Comparison of ENCODE assay signal across 9 cellular contexts in genomic region chr16:89171216-89172170, GRCh38. TPM values are rescaled to one million over a fixed set of nuclear protein-coding genes. Genes with fewer than 3 reads are reported as not detected.
DNase-seq lines count a peak whose midpoint lies in the region; ATAC-seq and TF ChIP-seq lines count a peak whose summit lies in the region.
"Had no signal": no experiment of that assay in that cellular context is flagged by ENCODE, and none has a peak within 500 bp of the region (broad histone marks: within the 10 kb centered on the region; RNA-seq: fewer than 3 reads in every experiment).

A gene with protein sequence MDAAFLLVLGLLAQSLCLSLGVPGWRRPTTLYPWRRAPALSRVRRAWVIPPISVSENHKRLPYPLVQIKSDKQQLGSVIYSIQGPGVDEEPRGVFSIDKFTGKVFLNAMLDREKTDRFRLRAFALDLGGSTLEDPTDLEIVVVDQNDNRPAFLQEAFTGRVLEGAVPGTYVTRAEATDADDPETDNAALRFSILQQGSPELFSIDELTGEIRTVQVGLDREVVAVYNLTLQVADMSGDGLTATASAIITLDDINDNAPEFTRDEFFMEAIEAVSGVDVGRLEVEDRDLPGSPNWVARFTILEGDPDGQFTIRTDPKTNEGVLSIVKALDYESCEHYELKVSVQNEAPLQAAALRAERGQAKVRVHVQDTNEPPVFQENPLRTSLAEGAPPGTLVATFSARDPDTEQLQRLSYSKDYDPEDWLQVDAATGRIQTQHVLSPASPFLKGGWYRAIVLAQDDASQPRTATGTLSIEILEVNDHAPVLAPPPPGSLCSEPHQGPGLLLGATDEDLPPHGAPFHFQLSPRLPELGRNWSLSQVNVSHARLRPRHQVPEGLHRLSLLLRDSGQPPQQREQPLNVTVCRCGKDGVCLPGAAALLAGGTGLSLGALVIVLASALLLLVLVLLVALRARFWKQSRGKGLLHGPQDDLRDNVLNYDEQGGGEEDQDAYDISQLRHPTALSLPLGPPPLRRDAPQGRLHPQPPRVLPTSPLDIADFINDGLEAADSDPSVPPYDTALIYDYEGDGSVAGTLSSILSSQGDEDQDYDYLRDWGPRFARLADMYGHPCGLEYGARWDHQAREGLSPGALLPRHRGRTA (plus strand): TSS chr16:89171748. CDS start chr16:89171832, 84 bp downstream.

- TF ChIP-seq RAD21 in Ishikawa (IDR thresholded peaks at IDR 0.05; ENCODE audit: low read depth), result no peak

- H3K36me3 ChIP-seq in esophagus muscularis mucosa, result no peaks in the 10 kb centered on the region

- peaks cover 5% of the 10 kb centered on the region for H3K27me3 Mint-ChIP-seq in activated T-cell treated with anti-CD3 and anti-CD28 coated beads, Interleukin-2, amount 50 U/mL, for 24 hours
- H3K27me3 Mint-ChIP-seq in naive B cell, result peaks cover 0 to 19% (median 0%) of the 10 kb centered on the region in 3 donors

- no peaks in the 10 kb centered on the region for H3K36me3 Mint-ChIP-seq in activated T-cell treated with anti-CD3 and anti-CD28 coated beads, Interleukin-2, amount 50 U/mL, for 24 hours (ENCODE audit: low read depth)
- H3K36me3 Mint-ChIP-seq in naive B cell, result no peaks in the 10 kb centered on the region

- 12% methylated on average over 5 of the region's 74 CpGs for WGBS in esophagus muscularis mucosa

- H3K27me3 ChIP-seq in esophagus muscularis mucosa, result peaks cover 13 to 94% (median 51%) of the 10 kb centered on the region in 4 donors

- no peak for TF ChIP-seq CTCF in esophagus muscularis mucosa (IDR thresholded peaks at IDR 0.05)

- H3K27ac Mint-ChIP-seq in activated T-cell treated with anti-CD3 and anti-CD28 coated beads, Interleukin-2, amount 50 U/mL, for 24 hours, result no peak within 1 kb of the TSS
- H3K27ac Mint-ChIP-seq in naive B cell, result peak within 1 kb of the TSS in 4 of 6 donors; percentile 36 to 92 (median 69)

- no peaks in the 10 kb centered on the region for H3K9me3 ChIP-seq in esophagus muscularis mucosa

- peak; percentile 75 for ATAC-seq in GM21619 (IDR thresholded peaks at IDR 0.05; ENCODE audit: unreplicated experiment)
- ATAC-seq in naive B cell (ENCODE audit: low read depth in 2 of 2), result peak; percentile 88 to 93

- no peak for TF ChIP-seq EP300 in Ishikawa (IDR thresholded peaks at IDR 0.05; ENCODE audit: borderline replicate concordance)
- no peak for TF ChIP-seq EP300 in esophagus muscularis mucosa (IDR thresholded peaks at IDR 0.05)

- peak within 1 kb of the TSS; percentile 48 for H3K4me3 Mint-ChIP-seq in activated T-cell treated with anti-CD3 and anti-CD28 coated beads, Interleukin-2, amount 50 U/mL, for 24 hours
- H3K4me3 Mint-ChIP-seq in naive B cell, result peak within 1 kb of the TSS; percentile 54 to 87 (median 77)

- H3K4me1 Mint-ChIP-seq in activated T-cell treated with anti-CD3 and anti-CD28 coated beads, Interleukin-2, amount 50 U/mL, for 24 hours (ENCODE audit: low read depth), result peaks cover 10% of the 10 kb centered on the region
- H3K4me1 Mint-ChIP-seq in naive B cell, result peaks cover 6 to 8% (median 8%) of the 10 kb centered on the region in 3 donors

- peak within 1 kb of the TSS; percentile 34 to 53 (median 41) for H3K4me3 ChIP-seq in esophagus muscularis mucosa

- H3K27ac ChIP-seq in esophagus muscularis mucosa (replicated peaks in 1 of 4), result no peak within 1 kb of the TSS
- H3K27ac ChIP-seq: VCaP had no signal

- TF ChIP-seq POLR2A in esophagus muscularis mucosa (IDR thresholded peaks at IDR 0.05; ENCODE audit: low read depth), result peak; percentile 49

- intact Hi-C loops in esophagus muscularis mucosa (cut with DNase I), result loop anchor here (10.0 kb wide), 1 partner anchor 357 kb away; the partner anchor contains the start of gene APRT

- H3K4me1 ChIP-seq in esophagus muscularis mucosa, result peaks cover 19 to 33% (median 28%) of the 10 kb centered on the region in 4 donors

- DNase-seq in COR-L47 (lab: John Stamatoyannopoulos, UW) (peak; percentile 94), OCI-M1 (lab: John Stamatoyannopoulos, UW) (peak; percentile 98), esophagus muscularis mucosa (ENCODE audit: extremely low spot score) (peak; percentile 97), naive B cell (peak; percentile 87)
- peak; percentile 97 for DNase-seq in activated T-cell treated with anti-CD3 and anti-CD28 coated beads, Interleukin-2, amount 50 U/mL, for 24 hours
- DNase-seq in stimulated activated CD8-positive, alpha-beta memory T cell treated with anti-CD3 and anti-CD28 coated beads, Interleukin-7, amount 100 ng/mL, for 1 hour (ENCODE audit: low read depth in 2 of 2), result peak; percentile 72 to 85

- no peaks in the 10 kb centered on the region for H3K9me3 Mint-ChIP-seq in activated T-cell treated with anti-CD3 and anti-CD28 coated beads, Interleukin-2, amount 50 U/mL, for 24 hours
- no peaks in the 10 kb centered on the region for H3K9me3 Mint-ChIP-seq in naive B cell

TF ChIP-seq in Ishikawa, 13 proteins besides CTCF, POLR2A, EP300 and RAD21:
- TF ChIP-seq, protein P1, sequence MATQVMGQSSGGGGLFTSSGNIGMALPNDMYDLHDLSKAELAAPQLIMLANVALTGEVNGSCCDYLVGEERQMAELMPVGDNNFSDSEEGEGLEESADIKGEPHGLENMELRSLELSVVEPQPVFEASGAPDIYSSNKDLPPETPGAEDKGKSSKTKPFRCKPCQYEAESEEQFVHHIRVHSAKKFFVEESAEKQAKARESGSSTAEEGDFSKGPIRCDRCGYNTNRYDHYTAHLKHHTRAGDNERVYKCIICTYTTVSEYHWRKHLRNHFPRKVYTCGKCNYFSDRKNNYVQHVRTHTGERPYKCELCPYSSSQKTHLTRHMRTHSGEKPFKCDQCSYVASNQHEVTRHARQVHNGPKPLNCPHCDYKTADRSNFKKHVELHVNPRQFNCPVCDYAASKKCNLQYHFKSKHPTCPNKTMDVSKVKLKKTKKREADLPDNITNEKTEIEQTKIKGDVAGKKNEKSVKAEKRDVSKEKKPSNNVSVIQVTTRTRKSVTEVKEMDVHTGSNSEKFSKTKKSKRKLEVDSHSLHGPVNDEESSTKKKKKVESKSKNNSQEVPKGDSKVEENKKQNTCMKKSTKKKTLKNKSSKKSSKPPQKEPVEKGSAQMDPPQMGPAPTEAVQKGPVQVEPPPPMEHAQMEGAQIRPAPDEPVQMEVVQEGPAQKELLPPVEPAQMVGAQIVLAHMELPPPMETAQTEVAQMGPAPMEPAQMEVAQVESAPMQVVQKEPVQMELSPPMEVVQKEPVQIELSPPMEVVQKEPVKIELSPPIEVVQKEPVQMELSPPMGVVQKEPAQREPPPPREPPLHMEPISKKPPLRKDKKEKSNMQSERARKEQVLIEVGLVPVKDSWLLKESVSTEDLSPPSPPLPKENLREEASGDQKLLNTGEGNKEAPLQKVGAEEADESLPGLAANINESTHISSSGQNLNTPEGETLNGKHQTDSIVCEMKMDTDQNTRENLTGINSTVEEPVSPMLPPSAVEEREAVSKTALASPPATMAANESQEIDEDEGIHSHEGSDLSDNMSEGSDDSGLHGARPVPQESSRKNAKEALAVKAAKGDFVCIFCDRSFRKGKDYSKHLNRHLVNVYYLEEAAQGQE (IDR thresholded peaks at IDR 0.05; ENCODE audit: low read depth), result no peak
- TF ChIP-seq NFIC (IDR thresholded peaks at IDR 0.05) (no peak), MAX (IDR thresholded peaks at IDR 0.05) (peak; percentile 74; the same call in 1 of the 2 replicates), TAF1 (IDR thresholded peaks at IDR 0.05; ENCODE audit: low read depth) (no peak)
- TF ChIP-seq, protein P2, sequence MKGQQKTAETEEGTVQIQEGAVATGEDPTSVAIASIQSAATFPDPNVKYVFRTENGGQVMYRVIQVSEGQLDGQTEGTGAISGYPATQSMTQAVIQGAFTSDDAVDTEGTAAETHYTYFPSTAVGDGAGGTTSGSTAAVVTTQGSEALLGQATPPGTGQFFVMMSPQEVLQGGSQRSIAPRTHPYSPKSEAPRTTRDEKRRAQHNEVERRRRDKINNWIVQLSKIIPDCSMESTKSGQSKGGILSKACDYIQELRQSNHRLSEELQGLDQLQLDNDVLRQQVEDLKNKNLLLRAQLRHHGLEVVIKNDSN (IDR thresholded peaks at IDR 0.05), result peak; percentile 60; the same call in 1 of the 2 replicates

RNA-seq across cellular contexts. Expression of the gene that starts here (rescaled TPM):
- under 1 TPM in 3 of 4 donors, not detected in 1; under 0.01 to 0.17 (median 0.13) TPM for total RNA-seq in esophagus muscularis mucosa
- not detected for polyA plus RNA-seq in naive B cell (ENCODE audit: low read depth in 6 of 6)

Comparison
In these comparisons a context has a peak if more than half of its experiments do, and no peak if none do; other contexts are left out.
1. Peak in DNase-seq and H3K4me3 ChIP-seq in esophagus muscularis mucosa; RNA of the gene not detected or under 1 TPM.
2. Peak in DNase-seq and ATAC-seq in naive B cell; RNA of the gene not detected or under 1 TPM.